Comparison of ENCODE assay signal across 2 cellular contexts in the genomic region with DNA sequence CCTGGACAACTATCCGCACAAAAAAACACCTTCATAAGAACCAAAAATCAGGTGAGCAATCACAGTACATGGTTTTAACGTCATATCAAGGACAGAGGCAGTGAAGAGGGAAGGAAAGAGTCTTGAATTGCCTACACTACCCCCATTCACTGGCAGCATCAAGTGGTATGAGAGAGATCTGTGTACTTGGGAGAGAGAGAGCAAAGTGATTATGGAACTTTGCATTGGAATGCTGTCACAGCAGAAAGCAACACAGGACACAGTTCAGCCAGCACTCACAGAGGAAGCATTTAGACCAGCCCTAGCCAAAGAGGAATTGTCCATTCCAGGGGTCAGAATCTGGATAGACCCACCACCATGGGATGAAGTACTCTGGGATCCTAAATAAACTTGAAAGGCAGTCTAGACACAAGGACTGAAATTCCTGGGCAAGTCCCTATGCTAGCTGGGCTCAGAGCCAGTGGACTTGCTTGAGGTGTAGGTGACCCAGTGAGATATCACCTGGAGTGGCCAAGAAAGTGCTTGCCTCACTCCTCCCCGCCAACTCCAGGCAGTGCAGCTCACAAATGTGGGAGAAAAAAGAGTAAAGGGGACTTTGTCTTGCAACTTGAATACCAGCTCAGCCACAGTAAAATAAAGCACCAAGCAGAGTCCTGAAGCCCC.
TF ChIP-seq lines count a peak whose summit lies in the region.

No MANE protein-coding gene starts in this region.

TF ChIP-seq in GM23338, 12 proteins besides CTCF, POLR2A, EP300 and RAD21:
- TF ChIP-seq, protein P1, sequence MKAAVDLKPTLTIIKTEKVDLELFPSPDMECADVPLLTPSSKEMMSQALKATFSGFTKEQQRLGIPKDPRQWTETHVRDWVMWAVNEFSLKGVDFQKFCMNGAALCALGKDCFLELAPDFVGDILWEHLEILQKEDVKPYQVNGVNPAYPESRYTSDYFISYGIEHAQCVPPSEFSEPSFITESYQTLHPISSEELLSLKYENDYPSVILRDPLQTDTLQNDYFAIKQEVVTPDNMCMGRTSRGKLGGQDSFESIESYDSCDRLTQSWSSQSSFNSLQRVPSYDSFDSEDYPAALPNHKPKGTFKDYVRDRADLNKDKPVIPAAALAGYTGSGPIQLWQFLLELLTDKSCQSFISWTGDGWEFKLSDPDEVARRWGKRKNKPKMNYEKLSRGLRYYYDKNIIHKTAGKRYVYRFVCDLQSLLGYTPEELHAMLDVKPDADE (IDR thresholded peaks at IDR 0.05): no peak
- TF ChIP-seq EZH2 (IDR thresholded peaks at IDR 0.05; ENCODE audit: low read depth, unreplicated experiment) (no peak), STAT1 (IDR thresholded peaks at IDR 0.05; ENCODE audit: unreplicated experiment) (no peak), ZNF114 (CRISPR knock-in tag; IDR thresholded peaks at IDR 0.05) (no peak), EZH2phosphoT487 (IDR thresholded peaks at IDR 0.05; ENCODE audit: unreplicated experiment) (no peak), POLR2AphosphoS5 (IDR thresholded peaks at IDR 0.05; ENCODE audit: low read depth) (no peak)
- TF ChIP-seq, protein P2, sequence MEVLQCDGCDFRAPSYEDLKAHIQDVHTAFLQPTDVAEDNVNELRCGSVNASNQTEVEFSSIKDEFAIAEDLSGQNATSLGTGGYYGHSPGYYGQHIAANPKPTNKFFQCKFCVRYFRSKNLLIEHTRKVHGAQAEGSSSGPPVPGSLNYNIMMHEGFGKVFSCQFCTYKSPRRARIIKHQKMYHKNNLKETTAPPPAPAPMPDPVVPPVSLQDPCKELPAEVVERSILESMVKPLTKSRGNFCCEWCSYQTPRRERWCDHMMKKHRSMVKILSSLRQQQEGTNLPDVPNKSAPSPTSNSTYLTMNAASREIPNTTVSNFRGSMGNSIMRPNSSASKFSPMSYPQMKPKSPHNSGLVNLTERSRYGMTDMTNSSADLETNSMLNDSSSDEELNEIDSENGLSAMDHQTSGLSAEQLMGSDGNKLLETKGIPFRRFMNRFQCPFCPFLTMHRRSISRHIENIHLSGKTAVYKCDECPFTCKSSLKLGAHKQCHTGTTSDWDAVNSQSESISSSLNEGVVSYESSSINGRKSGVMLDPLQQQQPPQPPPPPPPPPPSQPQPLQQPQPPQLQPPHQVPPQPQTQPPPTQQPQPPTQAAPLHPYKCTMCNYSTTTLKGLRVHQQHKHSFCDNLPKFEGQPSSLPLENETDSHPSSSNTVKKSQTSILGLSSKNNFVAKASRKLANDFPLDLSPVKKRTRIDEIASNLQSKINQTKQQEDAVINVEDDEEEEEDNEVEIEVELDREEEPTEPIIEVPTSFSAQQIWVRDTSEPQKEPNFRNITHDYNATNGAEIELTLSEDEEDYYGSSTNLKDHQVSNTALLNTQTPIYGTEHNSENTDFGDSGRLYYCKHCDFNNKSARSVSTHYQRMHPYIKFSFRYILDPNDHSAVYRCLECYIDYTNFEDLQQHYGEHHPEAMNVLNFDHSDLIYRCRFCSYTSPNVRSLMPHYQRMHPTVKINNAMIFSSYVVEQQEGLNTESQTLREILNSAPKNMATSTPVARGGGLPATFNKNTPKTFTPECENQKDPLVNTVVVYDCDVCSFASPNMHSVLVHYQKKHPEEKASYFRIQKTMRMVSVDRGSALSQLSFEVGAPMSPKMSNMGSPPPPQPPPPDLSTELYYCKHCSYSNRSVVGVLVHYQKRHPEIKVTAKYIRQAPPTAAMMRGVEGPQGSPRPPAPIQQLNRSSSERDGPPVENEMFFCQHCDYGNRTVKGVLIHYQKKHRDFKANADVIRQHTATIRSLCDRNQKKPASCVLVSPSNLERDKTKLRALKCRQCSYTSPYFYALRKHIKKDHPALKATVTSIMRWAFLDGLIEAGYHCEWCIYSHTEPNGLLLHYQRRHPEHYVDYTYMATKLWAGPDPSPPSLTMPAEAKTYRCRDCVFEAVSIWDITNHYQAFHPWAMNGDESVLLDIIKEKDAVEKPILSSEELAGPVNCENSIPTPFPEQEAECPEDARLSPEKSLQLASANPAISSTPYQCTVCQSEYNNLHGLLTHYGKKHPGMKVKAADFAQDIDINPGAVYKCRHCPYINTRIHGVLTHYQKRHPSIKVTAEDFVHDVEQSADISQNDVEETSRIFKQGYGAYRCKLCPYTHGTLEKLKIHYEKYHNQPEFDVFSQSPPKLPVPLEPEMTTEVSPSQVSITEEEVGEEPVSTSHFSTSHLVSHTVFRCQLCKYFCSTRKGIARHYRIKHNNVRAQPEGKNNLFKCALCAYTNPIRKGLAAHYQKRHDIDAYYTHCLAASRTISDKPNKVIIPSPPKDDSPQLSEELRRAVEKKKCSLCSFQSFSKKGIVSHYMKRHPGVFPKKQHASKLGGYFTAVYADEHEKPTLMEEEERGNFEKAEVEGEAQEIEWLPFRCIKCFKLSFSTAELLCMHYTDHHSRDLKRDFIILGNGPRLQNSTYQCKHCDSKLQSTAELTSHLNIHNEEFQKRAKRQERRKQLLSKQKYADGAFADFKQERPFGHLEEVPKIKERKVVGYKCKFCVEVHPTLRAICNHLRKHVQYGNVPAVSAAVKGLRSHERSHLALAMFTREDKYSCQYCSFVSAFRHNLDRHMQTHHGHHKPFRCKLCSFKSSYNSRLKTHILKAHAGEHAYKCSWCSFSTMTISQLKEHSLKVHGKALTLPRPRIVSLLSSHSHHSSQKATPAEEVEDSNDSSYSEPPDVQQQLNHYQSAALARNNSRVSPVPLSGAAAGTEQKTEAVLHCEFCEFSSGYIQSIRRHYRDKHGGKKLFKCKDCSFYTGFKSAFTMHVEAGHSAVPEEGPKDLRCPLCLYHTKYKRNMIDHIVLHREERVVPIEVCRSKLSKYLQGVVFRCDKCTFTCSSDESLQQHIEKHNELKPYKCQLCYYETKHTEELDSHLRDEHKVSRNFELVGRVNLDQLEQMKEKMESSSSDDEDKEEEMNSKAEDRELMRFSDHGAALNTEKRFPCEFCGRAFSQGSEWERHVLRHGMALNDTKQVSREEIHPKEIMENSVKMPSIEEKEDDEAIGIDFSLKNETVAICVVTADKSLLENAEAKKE (CRISPR knock-in tag; IDR thresholded peaks at IDR 0.05): no peak

TF ChIP-seq in H1, 55 proteins besides CTCF, POLR2A, EP300 and RAD21:
- no peak for TF ChIP-seq FOSL1 (IDR thresholded peaks at IDR 0.05; ENCODE audit: insufficient read depth, low read depth, low read length)
- TF ChIP-seq SP2 (IDR thresholded peaks at IDR 0.05; ENCODE audit: low read length): no peak
- no peak for TF ChIP-seq SP4 (IDR thresholded peaks at IDR 0.05; ENCODE audit: low read length)
- TF ChIP-seq TAF1 (IDR thresholded peaks at IDR 0.05; ENCODE audit: low read depth, low read length): no peak
- no peak for TF ChIP-seq PHF8 (conservative IDR thresholded peaks at IDR 0.05; ENCODE audit: low read depth, low read length)
- TF ChIP-seq CBX5 (IDR thresholded peaks at IDR 0.05; ENCODE audit: low read depth, low read length): no peak
- TF ChIP-seq POU5F1 (IDR thresholded peaks at IDR 0.05; ENCODE audit: low read depth, low read length): no peak
- no peak for TF ChIP-seq EZH2 (IDR thresholded peaks at IDR 0.05; ENCODE audit: low read depth, low read length, severe bottlenecking)
- no peak for TF ChIP-seq SIX5 (IDR thresholded peaks at IDR 0.05; ENCODE audit: low read depth, low read length)
- no peak for TF ChIP-seq NANOG (IDR thresholded peaks at IDR 0.05; ENCODE audit: insufficient read depth, low read depth, low read length, poor library complexity, severe bottlenecking)
- no peak for TF ChIP-seq HDAC2 (IDR thresholded peaks at IDR 0.05; ENCODE audit: borderline replicate concordance in 1 of 2, low read depth in 2 of 2, low read length in 2 of 2)
- no peak for TF ChIP-seq CHD2 (IDR thresholded peaks at IDR 0.05; ENCODE audit: low read length)
- no peak for TF ChIP-seq JUND (IDR thresholded peaks at IDR 0.05; ENCODE audit: low read length)
- no peak for TF ChIP-seq CBX8 (IDR thresholded peaks at IDR 0.05; ENCODE audit: borderline replicate concordance, low read depth, low read length)
- TF ChIP-seq TBP (IDR thresholded peaks at IDR 0.05; ENCODE audit: low read depth, low read length): no peak
- TF ChIP-seq RNF2 (IDR thresholded peaks at IDR 0.05; ENCODE audit: borderline replicate concordance, low read depth, low read length, missing control alignments, poor library complexity, severe bottlenecking): no peak
